Comparison of ENCODE assay signal across 15 cellular contexts in genomic region chr18:9468998-9469397, GRCh38. TPM values are rescaled to one million over a fixed set of nuclear protein-coding genes. Genes with fewer than 3 reads are reported as not detected.
A peak's percentile ranks its signal among the peaks of the same experiment; 100 is the strongest.
DNase-seq lines count a peak whose midpoint lies in the region; ATAC-seq and TF ChIP-seq lines count a peak whose summit lies in the region.
"Had no signal": no experiment of that assay in that cellular context is flagged by ENCODE, and none has a peak within 500 bp of the region (broad histone marks: within the 10 kb centered on the region; RNA-seq: fewer than 3 reads in every experiment).

No MANE protein-coding gene starts in this region.

- H3K4me3 ChIP-seq in BE2C (ENCODE audit: low read depth, low read length), result no peak overlapping the region
- H3K4me3 ChIP-seq: BLaER1, HAP-1 had no signal

- peaks cover 8 to 13% of the 10 kb centered on the region in 2 donors for H3K36me3 Mint-ChIP-seq in activated naive CD4-positive, alpha-beta T cell treated with anti-CD3 and anti-CD28 coated beads, Interleukin-2, amount 50 U/mL, for 72 hours
- H3K36me3 Mint-ChIP-seq: CD4-positive, CD25-positive, alpha-beta regulatory T cell; CD8-positive, alpha-beta T cell had no signal

- no peak for ATAC-seq in activated naive CD4-positive, alpha-beta T cell treated with anti-CD3 and anti-CD28 coated beads, Interleukin-2, amount 50 U/mL, for 72 hours
- ATAC-seq: CD8-positive, alpha-beta T cell had no signal

- no peak for TF ChIP-seq CTCF in BE2C (IDR thresholded peaks at IDR 0.05; ENCODE audit: low read depth, low read length)

- peaks cover 13 to 17% of the 10 kb centered on the region in 2 donors for H3K9me3 Mint-ChIP-seq in activated naive CD4-positive, alpha-beta T cell treated with anti-CD3 and anti-CD28 coated beads, Interleukin-2, amount 50 U/mL, for 72 hours

- H3K36me3 ChIP-seq in BE2C, result no peaks in the 10 kb centered on the region
- H3K36me3 ChIP-seq: BLaER1, HAP-1 had no signal

- no peaks in the 10 kb centered on the region for H3K9me3 ChIP-seq in BE2C
- H3K9me3 ChIP-seq: HAP-1 had no signal

- no peaks in the 10 kb centered on the region for H3K4me1 ChIP-seq in BE2C
- H3K4me1 ChIP-seq: HAP-1 had no signal

- no peaks in the 10 kb centered on the region for H3K27me3 ChIP-seq in BE2C
- H3K27me3 ChIP-seq: BLaER1 had no signal

- DNase-seq in NCI-H82 (lab: John Stamatoyannopoulos, UW), result peak; percentile 19
- DNase-seq in NCI-H82 treated with DMSO at 0.1 percent for 48 hours (lab: John Stamatoyannopoulos, UW; ENCODE audit: unreplicated experiment), result no peak
- DNase-seq in DMS 273 treated with DMSO at 0.1 percent for 48 hours (lab: John Stamatoyannopoulos, UW), result peak; percentile 22
- DNase-seq in NCI-H2171 (lab: John Stamatoyannopoulos, UW), result peak; percentile 4
- no peak for DNase-seq in activated naive CD4-positive, alpha-beta T cell treated with anti-CD3 and anti-CD28 coated beads, Interleukin-2, amount 50 U/mL, for 72 hours (ENCODE audit: low spot score in 2 of 2)
- DNase-seq in BE2C, result no peak
- DNase-seq: Caco-2; CD4-positive, CD25-positive, alpha-beta regulatory T cell; CD8-positive, alpha-beta T cell; DMS79 treated with DMSO at 0.1 percent for 48 hours; GF-D8; GOT3; HFFc6 had no signal

- no peak overlapping the region for H3K27ac Mint-ChIP-seq in activated naive CD4-positive, alpha-beta T cell treated with anti-CD3 and anti-CD28 coated beads, Interleukin-2, amount 50 U/mL, for 72 hours
- H3K27ac Mint-ChIP-seq: CD4-positive, CD25-positive, alpha-beta regulatory T cell; CD8-positive, alpha-beta T cell; HFFc6 had no signal

RNA-seq across cellular contexts. Expression of gene RALBP1, which starts 6.3 kb away (rescaled TPM):
- total RNA-seq in activated naive CD4-positive, alpha-beta T cell treated with anti-CD3 and anti-CD28 coated beads, Interleukin-2, amount 50 U/mL, for 72 hours, result 10 to 100 TPM; 50.6 to 51.6 TPM
- 31.7 TPM for polyA plus RNA-seq in BE2C (2012; ENCODE audit: insufficient read depth, insufficient read length, low read depth)

Comparison
In these comparisons a context has a peak if more than half of its experiments do, and no peak if none do; other contexts are left out.
1. DNase-seq: peak in NCI-H82 (single experiment), DMS 273 treated with DMSO at 0.1 percent for 48 hours (single experiment) and NCI-H2171 (single experiment); none in NCI-H82 treated with DMSO at 0.1 percent for 48 hours (single experiment), activated naive CD4-positive, alpha-beta T cell treated with anti-CD3 and anti-CD28 coated beads, Interleukin-2, amount 50 U/mL, for 72 hours (0 of 2) and BE2C (single experiment).